17 cellular contexts compared by ENCODE assay signal in the genomic region with DNA sequence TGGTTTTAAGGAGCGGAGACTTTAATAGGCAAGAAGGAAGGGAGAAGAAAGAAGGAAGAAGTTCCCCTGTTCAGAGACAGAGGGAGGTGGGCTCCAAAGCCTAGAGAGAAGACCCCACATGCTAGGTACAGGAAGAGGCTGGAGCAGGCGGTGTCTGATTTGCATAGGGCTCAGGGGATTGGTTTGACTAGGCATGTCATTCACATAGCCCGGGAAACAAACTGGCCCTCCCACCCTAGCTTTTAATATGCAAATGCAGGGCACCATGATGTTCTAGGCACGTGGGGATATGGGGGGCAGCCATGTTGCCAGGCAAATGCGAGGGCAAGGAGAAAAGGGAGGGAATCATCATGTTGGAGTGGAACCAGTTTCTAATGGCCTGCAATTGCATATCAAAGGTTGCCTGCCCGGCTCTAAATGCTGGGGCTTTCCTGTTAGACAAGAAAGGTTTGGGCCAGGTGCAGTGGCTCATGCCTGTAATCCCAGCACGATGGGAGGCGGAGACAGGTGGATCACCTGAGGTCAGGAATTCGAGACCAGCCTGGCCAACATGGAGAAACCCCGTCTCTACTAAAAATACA. TPM values are rescaled to one million over a fixed set of nuclear protein-coding genes. Genes with fewer than 3 reads are reported as not detected.
DNase-seq lines count a peak whose midpoint lies in the region; ATAC-seq, FAIRE-seq and TF ChIP-seq lines count a peak whose summit lies in the region.
"Had no signal": no experiment of that assay in that cellular context is flagged by ENCODE, and none has a peak within 500 bp of the region (broad histone marks: within the 10 kb centered on the region; RNA-seq: fewer than 3 reads in every experiment).

No MANE protein-coding gene starts in this region.

- intact Hi-C loops in MCF 10A (cut with micrococcal nuclease): no loop called here
- intact Hi-C loops in mammary epithelial cell (cut with micrococcal nuclease): no loop called here
- intact Hi-C loops in left colon (cut with DNase I, micrococcal nuclease): no loop called here
- intact Hi-C loops in posterior vena cava (cut with DNase I): loop anchor here in 1 of 2 donors (5.0 kb wide), 1 partner anchor 1086 kb away; no protein-coding TSS in a partner anchor
- intact Hi-C loops in aorta (cut with DNase I): no loop called here

- H3K9ac ChIP-seq in mammary epithelial cell (ENCODE audit: insufficient read depth, low read length) (no peak overlapping the region), H1 (replicated peaks in 1 of 4; ENCODE audit: extremely low read depth in 1 of 4, low read depth in 3 of 4, low read length in 3 of 4) (no peak overlapping the region)

- H2BK5ac ChIP-seq in H1 (ENCODE audit: low read depth, low read length): no peak overlapping the region

- no peak overlapping the region for H3K4ac ChIP-seq in H1 (replicated peaks; ENCODE audit: insufficient read length, low read depth, low read length)

- H2BK15ac ChIP-seq in H1 (ENCODE audit: low read length): no peak overlapping the region

- no peaks in the 10 kb centered on the region for H3K36me3 Mint-ChIP-seq in MCF 10A (ENCODE audit: insufficient read depth, unreplicated experiment)
- H3K36me3 Mint-ChIP-seq: CD14-positive monocyte; CD8-positive, alpha-beta T cell had no signal

- no peak overlapping the region for H3K4me3 Mint-ChIP-seq in MCF 10A (ENCODE audit: unreplicated experiment)
- H3K4me3 Mint-ChIP-seq: CD14-positive monocyte; CD8-positive, alpha-beta T cell had no signal

- in situ Hi-C loops in mammary epithelial cell (cut with MboI; ENCODE audit: low sequenced_read_pairs in 2 of 2): no loop called here

- H4K91ac ChIP-seq in H1 (replicated peaks; ENCODE audit: insufficient read length, low read length): no peak overlapping the region

- no peaks in the 10 kb centered on the region for H3K27me3 ChIP-seq in mammary epithelial cell (ENCODE audit: insufficient read depth, low read length)
- no peaks in the 10 kb centered on the region for H3K27me3 ChIP-seq in H1 (replicated peaks in 1 of 4; ENCODE audit: control insufficient read depth in 3 of 4, extremely low read depth in 1 of 4, insufficient read depth in 3 of 4, low read length in 3 of 4)
- no peaks in the 10 kb centered on the region for H3K27me3 ChIP-seq in aorta (ENCODE audit: control insufficient read depth in 1 of 2, insufficient read depth in 2 of 2, low read length in 1 of 2)

- no peak for TF ChIP-seq CTCF in MCF 10A (IDR thresholded peaks at IDR 0.05; ENCODE audit: unreplicated experiment)
- TF ChIP-seq CTCF in mammary epithelial cell (conservative IDR thresholded peaks at IDR 0.05 in 1 of 2, IDR thresholded peaks at IDR 0.05 in 1 of 2; ENCODE audit: extremely low read depth in 1 of 2, insufficient read depth in 1 of 2, low read depth in 1 of 2, low read length in 2 of 2): no peak
- no peak for TF ChIP-seq CTCF in H1 (IDR thresholded peaks at IDR 0.05; ENCODE audit: control extremely low read depth in 1 of 3, insufficient read depth in 1 of 3, low read depth in 1 of 3, low read length in 3 of 3)

- 0 out of 2 replicates have a peak, but pooled peaks cover 1% of the 10 kb centered on the region for H3K23me2 ChIP-seq in H1 (ENCODE audit: low read depth, low read length)

- CTCF ChIA-PET in MCF 10A (lab: Yijun Ruan, JAX) (interaction anchor here (0.7 kb wide), 1 partner anchor 59 kb away, joined by 3 read pairs; no protein-coding TSS in a partner anchor), mammary epithelial cell (lab: Charles Lee; ENCODE audit: low non-redundant PET) (no interaction called here), H1 (lab: Charles Lee; ENCODE audit: partially characterized antibody) (no interaction called here)

- H3K4me2 ChIP-seq in mammary epithelial cell (ENCODE audit: insufficient read depth, low read depth, low read length): no peak overlapping the region
- H3K4me2 ChIP-seq in H1 (ENCODE audit: insufficient read depth in 1 of 2, low read depth in 2 of 2, low read length in 2 of 2): no peak overlapping the region

- peaks cover 25% of the 10 kb centered on the region for H3K4me1 Mint-ChIP-seq in MCF 10A (ENCODE audit: insufficient read depth, unreplicated experiment)
- H3K4me1 Mint-ChIP-seq: CD14-positive monocyte had no signal

- H3K79me2 ChIP-seq in mammary epithelial cell (ENCODE audit: insufficient read depth, low read length) (no peaks in the 10 kb centered on the region), H1 (ENCODE audit: control insufficient read depth in 1 of 2, insufficient read depth in 2 of 2, low read length in 2 of 2) (no peaks in the 10 kb centered on the region)

- ATAC-seq in left colon (peak; percentile 47), GM21737 (IDR thresholded peaks at IDR 0.05; ENCODE audit: unreplicated experiment) (no peak), aorta (ENCODE audit: low FRiP score) (no peak)
- ATAC-seq: CD8-positive, alpha-beta T cell; HepG2 had no signal

- DNase-seq in MCF 10A (ENCODE audit: unreplicated experiment) (no peak), mammary epithelial cell (no peak), H1 (ENCODE audit: low read depth in 1 of 2, low spot score in 2 of 2) (no peak), left colon (no peak), posterior vena cava (ENCODE audit: low spot score) (no peak), aorta (no peak)
- DNase-seq: CD8-positive, alpha-beta T cell; COR-L47; DND-41; GF-D8; H7 had no signal

- H4K20me1 ChIP-seq in mammary epithelial cell (ENCODE audit: insufficient read depth, low read length): no peaks in the 10 kb centered on the region
- H4K20me1 ChIP-seq in H1 (replicated peaks in 1 of 2; ENCODE audit: control insufficient read depth in 1 of 2, insufficient read depth in 2 of 2, low read length in 2 of 2): no peaks in the 10 kb centered on the region

- no peak overlapping the region for H4K8ac ChIP-seq in H1 (ENCODE audit: extremely low read depth, insufficient read depth, low read length)

- POLR2A ChIA-PET in MCF 10A (lab: Yijun Ruan, JAX) (no interaction called here), H1 (lab: Charles Lee; ENCODE audit: partially characterized antibody) (no interaction called here)

- H2BK120ac ChIP-seq in H1 (replicated peaks; ENCODE audit: low read depth, low read length): no peak overlapping the region

- no peak overlapping the region for H3K23ac ChIP-seq in H1 (ENCODE audit: insufficient read length)

- no peak overlapping the region for H2BK12ac ChIP-seq in H1 (ENCODE audit: low read depth, low read length)

- no peak overlapping the region for H3K4me3 ChIP-seq in mammary epithelial cell (replicated peaks in 1 of 3; ENCODE audit: insufficient read depth in 1 of 3, low read depth in 2 of 3, low read length in 3 of 3)
- H3K4me3 ChIP-seq in H1 (ENCODE audit: extremely low read depth in 1 of 4, insufficient read depth in 2 of 4, low read depth in 3 of 4, low read length in 4 of 4): no peak overlapping the region
- H3K4me3 ChIP-seq in aorta (ENCODE audit: low read length in 2 of 2): no peak overlapping the region

- H3K4me1 ChIP-seq in mammary epithelial cell (ENCODE audit: insufficient read depth, low read length) (peaks cover 8% of the 10 kb centered on the region), H1 (replicated peaks in 1 of 4; ENCODE audit: control insufficient read depth in 3 of 4, insufficient read depth in 4 of 4, low read length in 3 of 4) (no peaks in the 10 kb centered on the region), aorta (ENCODE audit: control insufficient read depth in 1 of 2, insufficient read depth in 2 of 2, low read length in 2 of 2) (no peaks in the 10 kb centered on the region)

- no peak for TF ChIP-seq POLR2A in H1 (IDR thresholded peaks at IDR 0.05; ENCODE audit: control extremely low read depth in 1 of 2, low read depth in 2 of 2, low read length in 2 of 2)

- BruUV-seq in MCF 10A (replicated peaks; lab: Mats Ljungman, UMichigan): no TSS peak
- no TSS peak for BruUV-seq in mammary epithelial cell (replicated peaks; lab: Mats Ljungman, UMichigan)

- H4K5ac ChIP-seq in H1 (ENCODE audit: insufficient read length, low read depth, low read length): no peak overlapping the region

- H3K27me3 Mint-ChIP-seq in MCF 10A (ENCODE audit: insufficient read depth, unreplicated experiment): no peaks in the 10 kb centered on the region

- H2BK20ac ChIP-seq in H1 (ENCODE audit: low read length): no peak overlapping the region

- peaks cover 7% of the 10 kb centered on the region for H3K9me3 Mint-ChIP-seq in MCF 10A (ENCODE audit: unreplicated experiment)
- H3K9me3 Mint-ChIP-seq: CD8-positive, alpha-beta T cell had no signal

- TF ChIP-seq EP300 in H1 (IDR thresholded peaks at IDR 0.05; ENCODE audit: borderline replicate concordance in 1 of 2, low read depth in 2 of 2, low read length in 2 of 2): no peak

- no peak overlapping the region for H3K27ac ChIP-seq in mammary epithelial cell (ENCODE audit: insufficient read depth, low read depth, low read length)
- no peak overlapping the region for H3K27ac ChIP-seq in H1 (ENCODE audit: low read depth, low read length)
- no peak overlapping the region for H3K27ac ChIP-seq in aorta (ENCODE audit: low read depth in 1 of 2, low read length in 2 of 2)
- H3K27ac ChIP-seq: 22Rv1 had no signal

- H3K79me1 ChIP-seq in H1 (ENCODE audit: low read depth, low read length): no peaks in the 10 kb centered on the region

- H3K9me3 ChIP-seq in mammary epithelial cell (replicated peaks; ENCODE audit: insufficient read depth, low read length) (peaks cover 4% of the 10 kb centered on the region), H1 (ENCODE audit: insufficient read depth in 2 of 2, low read depth in 1 of 2, low read length in 1 of 2) (peaks cover 0 to 6% of the 10 kb centered on the region in 2 experiments; a peak in 1 of 4 replicates), aorta (ENCODE audit: control insufficient read depth, low read length) (no peaks in the 10 kb centered on the region)

- dilution Hi-C loops in mammary epithelial cell (cut with HindIII; ENCODE audit: low sequenced_read_pairs): no loop called here

- no peak for TF ChIP-seq RAD21 in H1 (IDR thresholded peaks at IDR 0.05 in 1 of 2, conservative IDR thresholded peaks at IDR 0.05 in 1 of 2; ENCODE audit: low read depth in 2 of 2, low read length in 2 of 2)

- H2AK5ac ChIP-seq in H1 (ENCODE audit: low read depth, low read length): no peak overlapping the region

- H3K27ac Mint-ChIP-seq in MCF 10A (ENCODE audit: low read depth, unreplicated experiment): peak overlapping the region; percentile 44
- H3K27ac Mint-ChIP-seq: CD14-positive monocyte; CD8-positive, alpha-beta T cell had no signal

- no peak overlapping the region for H3K14ac ChIP-seq in H1 (ENCODE audit: insufficient read length)

- 78% methylated on average over 10 of the region's 10 CpGs for WGBS in mammary epithelial cell (ENCODE audit: low coverage, missing lambda C conversion rate)
- 80% methylated on average over 10 of the region's 10 CpGs; no CpG with 5 or more reads in 1 of the 2 experiments for WGBS in H1 (ENCODE audit: extremely low coverage in 1 of 2, insufficient coverage in 1 of 2, insufficient read length in 1 of 2, insufficient replicate concordance in 2 of 2, low coverage in 1 of 2, low lambda C conversion rate in 2 of 2, missing lambda C conversion rate in 1 of 2), 2 experiments
- 79 to 81% methylated on average over 10 of the region's 10 CpGs for WGBS in aorta, 2 donors

- no peak overlapping the region for H3K56ac ChIP-seq in H1 (replicated peaks; ENCODE audit: insufficient read length, low read depth, low read length)

- no peak overlapping the region for H3K18ac ChIP-seq in H1 (ENCODE audit: extremely low read depth, low read length)

- H2AFZ ChIP-seq in mammary epithelial cell (ENCODE audit: low read depth, low read length): no peak overlapping the region
- no peak overlapping the region for H2AFZ ChIP-seq in H1 (ENCODE audit: low read length)

- H3K36me3 ChIP-seq in mammary epithelial cell (ENCODE audit: insufficient read depth, low read length): no peaks in the 10 kb centered on the region
- no peaks in the 10 kb centered on the region for H3K36me3 ChIP-seq in H1 (ENCODE audit: control insufficient read depth in 2 of 4, insufficient read depth in 4 of 4, low read length in 3 of 4)
- H3K36me3 ChIP-seq in aorta (ENCODE audit: control insufficient read depth in 1 of 2, insufficient read depth in 2 of 2, low read length in 1 of 2): no peaks in the 10 kb centered on the region

- FAIRE-seq in H1 (lab: Jason Lieb, UNC): no peak
- FAIRE-seq: D721Med, HepG2, HTR-8/SVneo had no signal

RNA-seq across cellular contexts. Expression of a gene that starts 34.3 kb away (rescaled TPM):
- total RNA-seq in MCF 10A (2022): 5.6 and 7.3 TPM in 2 replicates
- total RNA-seq in mammary epithelial cell: 10 to 100 TPM; 12.5 to 15.8 TPM
- polyA plus RNA-seq in mammary epithelial cell: 5.6 TPM
- polyA minus RNA-seq in mammary epithelial cell: 13.2 TPM
- 21.9 and 23.8 TPM in 2 replicates for total RNA-seq in H1 (2021; fragmentation: NEBNext Ultra II Directional; extraction: Animal tissue kit (Norgen Biotek cat#: 25700))
- polyA plus RNA-seq in H1 (2011; rRNA removed): 13.5 and 14.5 TPM in 2 replicates
- polyA plus RNA-seq in H1 (2011; cell fraction: cytosol; rRNA removed): 13.8 TPM
- polyA plus RNA-seq in H1 (2011; cell fraction: nucleus; rRNA removed): 33.2 TPM
- polyA plus RNA-seq in H1 (2012, experiment 1 of 2): 13.9 to 17.0 TPM (median 16.0 TPM) in 4 replicates
- polyA plus RNA-seq in H1 (2012, experiment 2 of 2): 5.7 TPM
- polyA plus RNA-seq in H1 (2013, experiment 1 of 2): 21.6 TPM
- 23.7 TPM for polyA plus RNA-seq in H1 (2013, experiment 2 of 2)
- 43.6 and 69.0 TPM in 2 replicates for polyA minus RNA-seq in H1 (2011; rRNA and poly(A)+ RNA removed)
- polyA minus RNA-seq in H1 (2011; cell fraction: cytosol; rRNA and poly(A)+ RNA removed): 16.7 TPM
- 61.8 TPM for polyA minus RNA-seq in H1 (2011; cell fraction: nucleus; rRNA and poly(A)+ RNA removed)
- 1 to 10 TPM; 9.5 to 9.8 TPM for total RNA-seq in left colon
- total RNA-seq in posterior vena cava: 10 to 100 TPM; 12.8 to 14.0 TPM
- 10 to 100 TPM; 17.7 to 17.9 TPM for total RNA-seq in aorta
- 1 to 10 TPM; 1.0 to 4.2 TPM for polyA plus RNA-seq in aorta
